12 cellular contexts compared by ENCODE assay signal in genomic region chr10:388661-389045, GRCh38.
DNase-seq lines count a peak whose midpoint lies in the region; ATAC-seq and TF ChIP-seq lines count a peak whose summit lies in the region.
"Had no signal": no experiment of that assay in that cellular context is flagged by ENCODE, and none has a peak within 500 bp of the region (broad histone marks: within the 10 kb centered on the region; RNA-seq: fewer than 3 reads in every experiment).

No MANE protein-coding gene starts in this region.

- H3K4me1 Mint-ChIP-seq in effector memory CD8-positive, alpha-beta T cell (ENCODE audit: low read depth in 2 of 2): peaks cover 4 to 5% of the 10 kb centered on the region in 2 donors

- H3K27ac Mint-ChIP-seq in effector memory CD8-positive, alpha-beta T cell: peak overlapping the region; percentile 44 to 84
- H3K27ac Mint-ChIP-seq: CD4-positive, alpha-beta memory T cell; HFFc6 had no signal

- H3K27ac ChIP-seq in BLaER1 (0 out of 2 replicates have a peak overlapping the region, but pooled peaks have one; percentile 14), DOHH2 (ENCODE audit: low read depth, low read length) (no peak overlapping the region), substantia nigra (ENCODE audit: low read depth, low read length, poor library complexity, severe bottlenecking) (peak overlapping the region; percentile 6)

- H3K36me3 Mint-ChIP-seq in effector memory CD8-positive, alpha-beta T cell (ENCODE audit: insufficient read depth): peaks cover 8% of the 10 kb centered on the region

- H3K36me3 ChIP-seq in BLaER1 (peaks cover 79% of the 10 kb centered on the region), DOHH2 (ENCODE audit: control insufficient read depth, low read length) (peaks cover 63% of the 10 kb centered on the region)

- H3K4me3 Mint-ChIP-seq in effector memory CD8-positive, alpha-beta T cell: no peak overlapping the region
- H3K4me3 Mint-ChIP-seq: CD4-positive, alpha-beta memory T cell; HFFc6 had no signal

- H4K20me1 ChIP-seq in BLaER1 (no peaks in the 10 kb centered on the region), DOHH2 (ENCODE audit: control insufficient read depth, insufficient read depth, low read depth, low read length) (no peaks in the 10 kb centered on the region)

- H3K27me3 ChIP-seq in BLaER1: no peaks in the 10 kb centered on the region
- no peaks in the 10 kb centered on the region for H3K27me3 ChIP-seq in DOHH2 (ENCODE audit: control insufficient read depth, low read length)

- H3K27me3 Mint-ChIP-seq in effector memory CD8-positive, alpha-beta T cell: no peaks in the 10 kb centered on the region
- H3K27me3 Mint-ChIP-seq: CD4-positive, alpha-beta memory T cell had no signal

- ATAC-seq in effector memory CD8-positive, alpha-beta T cell (replicated peaks): no peak
- ATAC-seq in GM18909 (IDR thresholded peaks at IDR 0.05; ENCODE audit: poor library complexity, unreplicated experiment): no peak

- no peaks in the 10 kb centered on the region for H3K9me3 Mint-ChIP-seq in effector memory CD8-positive, alpha-beta T cell
- H3K9me3 Mint-ChIP-seq: CD4-positive, alpha-beta memory T cell; HFFc6 had no signal

- peak overlapping the region; percentile 55 for H3K4me2 ChIP-seq in BLaER1
- H3K4me2 ChIP-seq in DOHH2 (ENCODE audit: low read length): peak overlapping the region; percentile 40; the same call in 1 of the 2 replicates

- no peaks in the 10 kb centered on the region for H3F3A ChIP-seq in DOHH2 (ENCODE audit: control insufficient read depth, insufficient read depth)

- H3K9ac ChIP-seq in BLaER1: no peak overlapping the region

- no peaks in the 10 kb centered on the region for H3K9me2 ChIP-seq in DOHH2 (replicated peaks; ENCODE audit: control insufficient read depth, low read length)

- no peak for TF ChIP-seq CTCF in DOHH2 (IDR thresholded peaks at IDR 0.05; ENCODE audit: low read depth, low read length, poor library complexity, severe bottlenecking)

- DNase-seq in effector memory CD8-positive, alpha-beta T cell: no peak
- no peak for DNase-seq in substantia nigra (lab: John Stamatoyannopoulos, UW)
- no peak for DNase-seq in ureter (ENCODE audit: low spot score)
- DNase-seq in activated gamma-delta T cell (lab: John Stamatoyannopoulos, UW): no peak
- DNase-seq: 8988T; AML-193; CD4-positive, alpha-beta memory T cell; HCEC 1CT; HFFc6 had no signal

- H3K4me1 ChIP-seq in BLaER1 (peaks cover 25% of the 10 kb centered on the region), DOHH2 (ENCODE audit: control insufficient read depth, low read length) (peaks cover 18% of the 10 kb centered on the region)

- H3K79me2 ChIP-seq in DOHH2 (ENCODE audit: control insufficient read depth, low read length): no peaks in the 10 kb centered on the region

- H3K9me3 ChIP-seq in BLaER1: no peaks in the 10 kb centered on the region
- H3K9me3 ChIP-seq in DOHH2 (ENCODE audit: control insufficient read depth, insufficient read depth, low read length): no peaks in the 10 kb centered on the region

- H3K4me3 ChIP-seq in BLaER1 (no peak overlapping the region), DOHH2 (ENCODE audit: low read length) (no peak overlapping the region)
